In the genomic region with DNA sequence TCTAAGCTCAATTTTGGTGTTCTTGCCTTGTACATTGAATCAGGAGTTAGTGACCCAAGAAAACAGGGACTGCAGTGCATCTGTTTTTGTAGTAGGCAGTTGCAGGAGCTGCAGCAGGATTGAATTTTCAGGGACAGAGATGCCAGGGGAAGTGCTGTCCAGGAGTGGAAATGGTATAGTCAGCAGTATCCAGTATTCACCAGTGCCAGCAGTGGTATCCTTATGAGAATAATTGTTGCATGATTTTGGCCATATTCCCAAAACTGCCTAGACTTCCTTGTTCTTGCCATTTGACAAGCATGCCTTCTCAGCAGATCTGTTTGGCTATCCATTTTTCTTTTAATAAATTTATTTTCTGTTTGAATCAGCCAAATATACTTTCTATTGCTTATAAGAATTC, we compare ENCODE assay signal across 27 cellular contexts. TPM values are rescaled to one million over a fixed set of nuclear protein-coding genes. Genes with fewer than 3 reads are reported as not detected.
"Had no signal": no experiment of that assay in that cellular context is flagged by ENCODE, and none has a peak within 500 bp of the region (broad histone marks: within the 10 kb centered on the region; RNA-seq: fewer than 3 reads in every experiment).

No MANE protein-coding gene starts in this region.

- H3K4me3 ChIP-seq: adrenal gland, body of pancreas, cardiac muscle cell, heart left ventricle, thoracic aorta had no signal

- H3K9me3 ChIP-seq: adrenal gland, body of pancreas, heart left ventricle, neutrophil, thoracic aorta had no signal

- DNase-seq: activated CD4-positive, alpha-beta T cell treated with anti-CD3 and anti-CD28 coated beads for 48 hours; activated CD4-positive, alpha-beta T cell treated with anti-CD3 and anti-CD28 coated beads, Interleukin-2, amount 50 U/mL, for 48 hours; activated CD8-positive, alpha-beta memory T cell treated with anti-CD3 and anti-CD28 coated beads for 24 hours; activated effector memory CD4-positive, alpha-beta T cell treated with Interleukin-2 at 50 U/mL for 16 hours; activated naive CD4-positive, alpha-beta T cell treated with Interleukin-2 at 50 U/mL for 16 hours; activated naive CD8-positive, alpha-beta T cell treated with anti-CD3 and anti-CD28 coated beads for 36 hours; aorta; body of pancreas; endodermal cell; heart left ventricle; mammary epithelial cell; naive B cell; nephron progenitor cell; right cardiac atrium; stimulated activated CD4-positive, alpha-beta T cell treated with anti-CD3 and anti-CD28 coated beads, Interleukin-4, amount 100 ng/mL, for 1 hour; T-helper 17 cell; T1000; trophoblast cell; WERI-Rb-1 had no signal

- ATAC-seq: activated CD4-positive, CD25-positive, alpha-beta regulatory T cell treated with anti-CD3 and anti-CD28 coated beads, Interleukin-2, amount 50 U/mL, for 24 hours; body of pancreas; esophagus mucosa; T-helper 17 cell had no signal

- H3K4me1 ChIP-seq: adrenal gland, body of pancreas, heart left ventricle had no signal

- H3K36me3 ChIP-seq: adrenal gland, cardiac muscle cell, heart left ventricle, neutrophil, thoracic aorta, WERI-Rb-1 had no signal

- H3K27me3 ChIP-seq: adrenal gland, body of pancreas, cardiac muscle cell, heart left ventricle, neutrophil had no signal

- H3K27ac ChIP-seq: adrenal gland, body of pancreas, cardiac muscle cell, heart left ventricle, neutrophil, thoracic aorta, WERI-Rb-1 had no signal

RNA-seq across cellular contexts. Expression of gene ABCD2, which starts 18.6 kb away (rescaled TPM):
- total RNA-seq: endodermal cell, osteocyte, progenitor cell of endocrine pancreas had no signal
